ENCODE assay signal across 26 cellular contexts in genomic region chr20:61868466-61869090, GRCh38.
"Had no signal": no experiment of that assay in that cellular context is flagged by ENCODE, and none has a peak within 500 bp of the region (broad histone marks: within the 10 kb centered on the region; RNA-seq: fewer than 3 reads in every experiment).

No MANE protein-coding gene starts in this region.

- H3K27ac Mint-ChIP-seq: activated CD4-positive, alpha-beta memory T cell treated with anti-CD3 and anti-CD28 coated beads, Interleukin-2, amount 10 ng/mL, durations not matched to agents 7 days and 5 days; activated CD4-positive, alpha-beta T cell treated with anti-CD3 and anti-CD28 coated beads, Interleukin-2, amount 10 ng/mL, durations not matched to agents 7 days and 5 days; activated naive CD8-positive, alpha-beta T cell; activated T-helper 17 cell treated with anti-CD3 and anti-CD28 coated beads, Interleukin-2, amount 50 U/mL, for 72 hours had no signal

- H3K36me3 ChIP-seq: brain microvascular endothelial cell, esophagus squamous epithelium, gastroesophageal sphincter had no signal

- H3K4me3 ChIP-seq: esophagus squamous epithelium, gastroesophageal sphincter had no signal

- H3K36me3 Mint-ChIP-seq: activated naive CD8-positive, alpha-beta T cell had no signal

- H3K9me3 ChIP-seq: esophagus squamous epithelium had no signal

- H3K27me3 ChIP-seq: brain microvascular endothelial cell had no signal

- H3K27ac ChIP-seq: brain microvascular endothelial cell, epithelial cell of prostate, esophagus squamous epithelium, gastroesophageal sphincter had no signal

- H3K4me3 Mint-ChIP-seq: activated CD4-positive, alpha-beta memory T cell treated with anti-CD3 and anti-CD28 coated beads, Interleukin-2, amount 10 ng/mL, durations not matched to agents 7 days and 5 days; activated CD4-positive, alpha-beta T cell treated with anti-CD3 and anti-CD28 coated beads, Interleukin-2, amount 10 ng/mL, durations not matched to agents 7 days and 5 days; activated naive CD8-positive, alpha-beta T cell; activated T-cell treated with anti-CD3 and anti-CD28 coated beads, Interleukin-2, amount 50 U/mL, for 4 hours; activated T-helper 17 cell treated with anti-CD3 and anti-CD28 coated beads, Interleukin-2, amount 50 U/mL, for 72 hours had no signal

- H3K4me1 Mint-ChIP-seq: activated CD4-positive, alpha-beta T cell treated with anti-CD3 and anti-CD28 coated beads, Interleukin-2, amount 10 ng/mL, durations not matched to agents 7 days and 5 days; activated T-helper 17 cell treated with anti-CD3 and anti-CD28 coated beads, Interleukin-2, amount 50 U/mL, for 72 hours had no signal

- H3K4me1 ChIP-seq: esophagus squamous epithelium, gastroesophageal sphincter had no signal

- DNase-seq: activated CD4-positive, alpha-beta memory T cell treated with anti-CD3 and anti-CD28 coated beads, Interleukin-2, amount 10 ng/mL, durations not matched to agents 7 days and 5 days; activated CD4-positive, alpha-beta T cell treated with anti-CD3 and anti-CD28 coated beads for 1 hour; activated CD4-positive, alpha-beta T cell treated with anti-CD3 and anti-CD28 coated beads for 4 hours; activated CD4-positive, alpha-beta T cell treated with anti-CD3 and anti-CD28 coated beads, Interleukin-2, amount 10 ng/mL, durations not matched to agents 7 days and 5 days; activated CD4-positive, alpha-beta T cell treated with anti-CD3 and anti-CD28 coated beads, Interleukin-2, amount 50 U/mL, for 4 hours; activated CD4-positive, CD25-positive, alpha-beta regulatory T cell; activated effector memory CD4-positive, alpha-beta T cell treated with Interleukin-2 at 50 U/mL for 16 hours; activated gamma-delta T cell treated with Interleukin-2 at 50 U/mL for 16 hours; activated naive CD4-positive, alpha-beta T cell treated with anti-CD3 and anti-CD28 coated beads, Interleukin-2, amount 50 U/mL, for 16 hours; activated naive CD4-positive, alpha-beta T cell treated with Interleukin-2 at 50 U/mL for 16 hours; activated T-cell treated with anti-CD3 and anti-CD28 coated beads, Interleukin-2, amount 50 U/mL, for 4 hours; amniotic stem cell; anterior cingulate cortex; brain microvascular endothelial cell; caudate nucleus; cortex of kidney; dermis blood vessel endothelial cell; effector CD4-positive, alpha-beta T cell; esophagus squamous epithelium; foreskin melanocyte; head of caudate nucleus; T-helper 2 cell had no signal

- H3K27me3 Mint-ChIP-seq: activated CD4-positive, alpha-beta memory T cell treated with anti-CD3 and anti-CD28 coated beads, Interleukin-2, amount 10 ng/mL, durations not matched to agents 7 days and 5 days; activated CD4-positive, alpha-beta T cell treated with anti-CD3 and anti-CD28 coated beads, Interleukin-2, amount 10 ng/mL, durations not matched to agents 7 days and 5 days; activated naive CD8-positive, alpha-beta T cell; activated T-helper 17 cell treated with anti-CD3 and anti-CD28 coated beads, Interleukin-2, amount 50 U/mL, for 72 hours had no signal

- ATAC-seq: activated T-cell treated with anti-CD3 and anti-CD28 coated beads, Interleukin-2, amount 50 U/mL, for 4 hours; activated T-helper 17 cell treated with anti-CD3 and anti-CD28 coated beads, Interleukin-2, amount 50 U/mL, for 72 hours; gastroesophageal sphincter had no signal
